ENCODE assay signal across 32 cellular contexts in genomic region chr22:39070186-39070585, GRCh38. TPM values are rescaled to one million over a fixed set of nuclear protein-coding genes. Genes with fewer than 3 reads are reported as not detected.
"Had no signal": no experiment of that assay in that cellular context is flagged by ENCODE, and none has a peak within 500 bp of the region (broad histone marks: within the 10 kb centered on the region; RNA-seq: fewer than 3 reads in every experiment).

No MANE protein-coding gene starts in this region.

- H3K36me3 ChIP-seq: heart right ventricle, ovary, right lobe of liver, tibial nerve had no signal

- H3K4me1 ChIP-seq: heart right ventricle, right lobe of liver had no signal

- H3K27me3 ChIP-seq: foreskin keratinocyte, heart right ventricle, ovary, right lobe of liver, tibial nerve had no signal

- H3K9me3 ChIP-seq: heart right ventricle, ovary, right lobe of liver, tibial nerve had no signal

- ATAC-seq: effector memory CD8-positive, alpha-beta T cell; esophagus mucosa; foreskin keratinocyte; heart right ventricle; left ventricle myocardium superior; right lobe of liver; stimulated activated effector memory CD8-positive, alpha-beta T cell treated with anti-CD3 and anti-CD28 coated beads, Interleukin-12 subunit alpha, Interleukin-12 subunit beta, amount 100 ng/mL, for 72 hours had no signal

- H3K4me3 Mint-ChIP-seq: activated CD4-positive, alpha-beta memory T cell treated with anti-CD3 and anti-CD28 coated beads for 36 hours; activated naive CD4-positive, alpha-beta T cell treated with anti-CD3 and anti-CD28 coated beads for 36 hours; activated naive CD8-positive, alpha-beta T cell treated with anti-CD3 and anti-CD28 coated beads, Interleukin-2, amount 10 ng/mL, durations not matched to agents 7 days and 5 days; activated T-helper 1 cell treated with anti-CD3 and anti-CD28 coated beads, Interleukin-12 subunit alpha, Interleukin-12 subunit beta, Interleukin-2, Interleukin-4 antibody, amounts not matched to agents 30 ng/mL and 10 ng/mL and 1 ng/mL, durations not matched to agents 14 hours and 24 hours and 36 hours; effector memory CD8-positive, alpha-beta T cell; nephron progenitor cell; stimulated activated effector memory CD8-positive, alpha-beta T cell treated with anti-CD3 and anti-CD28 coated beads, Interleukin-12 subunit alpha, Interleukin-12 subunit beta, amount 100 ng/mL, for 72 hours had no signal

- H3K9me3 Mint-ChIP-seq: activated CD4-positive, alpha-beta memory T cell treated with anti-CD3 and anti-CD28 coated beads for 36 hours; activated naive CD4-positive, alpha-beta T cell treated with anti-CD3 and anti-CD28 coated beads for 36 hours; activated naive CD8-positive, alpha-beta T cell treated with anti-CD3 and anti-CD28 coated beads, Interleukin-2, amount 10 ng/mL, durations not matched to agents 7 days and 5 days; activated T-helper 1 cell treated with anti-CD3 and anti-CD28 coated beads, Interleukin-12 subunit alpha, Interleukin-12 subunit beta, Interleukin-2, Interleukin-4 antibody, amounts not matched to agents 30 ng/mL and 10 ng/mL and 1 ng/mL, durations not matched to agents 14 hours and 24 hours and 36 hours; effector memory CD8-positive, alpha-beta T cell; nephron progenitor cell; stimulated activated effector memory CD8-positive, alpha-beta T cell treated with anti-CD3 and anti-CD28 coated beads, Interleukin-12 subunit alpha, Interleukin-12 subunit beta, amount 100 ng/mL, for 72 hours had no signal

- H3K36me3 Mint-ChIP-seq: activated CD4-positive, alpha-beta memory T cell treated with anti-CD3 and anti-CD28 coated beads for 36 hours; activated naive CD8-positive, alpha-beta T cell treated with anti-CD3 and anti-CD28 coated beads, Interleukin-2, amount 10 ng/mL, durations not matched to agents 7 days and 5 days had no signal

- H3K4me3 ChIP-seq: heart right ventricle, ovary, right lobe of liver, tibial nerve had no signal

- H3K27ac ChIP-seq: foreskin keratinocyte, heart right ventricle, ovary, right lobe of liver, tibial nerve had no signal

- DNase-seq: activated CD4-positive, alpha-beta memory T cell treated with anti-CD3 and anti-CD28 coated beads for 36 hours; activated CD4-positive, alpha-beta T cell treated with anti-CD3 and anti-CD28 coated beads for 48 hours; activated CD8-positive, alpha-beta memory T cell treated with anti-CD3 and anti-CD28 coated beads, Interleukin-2, amount 50 U/mL, for 4 hours; activated effector memory CD4-positive, alpha-beta T cell treated with anti-CD3 and anti-CD28 coated beads, Interleukin-2, amount 50 U/mL, for 16 hours; activated naive CD4-positive, alpha-beta T cell treated with anti-CD3 and anti-CD28 coated beads for 36 hours; activated naive CD8-positive, alpha-beta T cell treated with anti-CD3 and anti-CD28 coated beads, Interleukin-2, amount 10 ng/mL, durations not matched to agents 7 days and 5 days; activated T-cell treated with anti-CD3 and anti-CD28 coated beads, Interleukin-2, amount 50 U/mL, for 1 hour; amniotic stem cell; caudate nucleus; cortex of kidney; effector memory CD8-positive, alpha-beta T cell; foreskin keratinocyte; heart right ventricle; nephron progenitor cell; ovary; right lobe of liver; stimulated activated CD4-positive, alpha-beta T cell treated with anti-CD3 and anti-CD28 coated beads, Interleukin-4, amount 100 ng/mL, for 24 hours; T-helper 2 cell had no signal

- H3K27me3 Mint-ChIP-seq: activated CD4-positive, alpha-beta memory T cell treated with anti-CD3 and anti-CD28 coated beads for 36 hours; effector memory CD8-positive, alpha-beta T cell; progenitor cell of endocrine pancreas had no signal

- FAIRE-seq: endothelial cell of umbilical vein, islet of Langerhans had no signal

- H3K27ac Mint-ChIP-seq: activated CD4-positive, alpha-beta memory T cell treated with anti-CD3 and anti-CD28 coated beads for 36 hours; activated naive CD4-positive, alpha-beta T cell treated with anti-CD3 and anti-CD28 coated beads for 36 hours; activated naive CD8-positive, alpha-beta T cell treated with anti-CD3 and anti-CD28 coated beads, Interleukin-2, amount 10 ng/mL, durations not matched to agents 7 days and 5 days; activated T-helper 1 cell treated with anti-CD3 and anti-CD28 coated beads, Interleukin-12 subunit alpha, Interleukin-12 subunit beta, Interleukin-2, Interleukin-4 antibody, amounts not matched to agents 30 ng/mL and 10 ng/mL and 1 ng/mL, durations not matched to agents 14 hours and 24 hours and 36 hours; nephron progenitor cell; progenitor cell of endocrine pancreas; stimulated activated effector memory CD8-positive, alpha-beta T cell treated with anti-CD3 and anti-CD28 coated beads, Interleukin-12 subunit alpha, Interleukin-12 subunit beta, amount 100 ng/mL, for 72 hours had no signal

RNA-seq across cellular contexts. Expression of gene APOBEC3H, which starts 26.9 kb away (rescaled TPM):
- total RNA-seq: chondrocyte, endothelial cell of umbilical vein, esophagus mucosa, glomerular endothelial cell, lung microvascular endothelial cell, progenitor cell of endocrine pancreas, skeletal muscle tissue, temporal lobe, urinary bladder had no signal
- polyA plus RNA-seq: endothelial cell of umbilical vein had no signal

RNA-seq across cellular contexts. Expression of gene APOBEC3D, which starts 49.3 kb away (rescaled TPM):
- total RNA-seq: foreskin keratinocyte had no signal
